ENCODE assay signal across 10 cellular contexts in the genomic region with DNA sequence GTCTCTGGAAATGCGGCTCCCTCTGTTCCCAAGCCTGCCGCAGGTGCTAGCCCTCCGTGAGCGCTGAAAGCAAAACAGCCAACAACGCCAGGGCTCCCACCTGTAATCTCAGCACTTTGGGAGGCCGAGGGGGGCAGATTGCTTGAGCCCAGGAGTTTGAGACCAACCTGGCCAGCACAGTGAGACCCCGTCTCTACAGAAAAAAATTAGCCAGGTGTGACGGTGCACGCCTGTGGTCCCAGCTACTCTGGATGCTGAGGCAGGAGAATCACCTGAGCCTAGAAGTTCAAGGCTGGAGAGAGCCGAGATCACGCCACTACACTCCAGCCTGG. TPM values are rescaled to one million over a fixed set of nuclear protein-coding genes. Genes with fewer than 3 reads are reported as not detected.
DNase-seq lines count a peak whose midpoint lies in the region; ATAC-seq, FAIRE-seq and TF ChIP-seq lines count a peak whose summit lies in the region.
"Had no signal": no experiment of that assay in that cellular context is flagged by ENCODE, and none has a peak within 500 bp of the region (broad histone marks: within the 10 kb centered on the region; RNA-seq: fewer than 3 reads in every experiment).

No MANE protein-coding gene starts in this region.

- ATAC-seq in psoas muscle, result peak in 1 of 4 donors; percentile 1

- DNase-seq in CD14-positive monocyte (ENCODE audit: low spot score) (no peak), OCI-LY7 (ENCODE audit: low spot score) (no peak), foreskin fibroblast (no peak), psoas muscle (no peak), urothelium cell line (ENCODE audit: low spot score) (no peak), NCI-H345 (lab: John Stamatoyannopoulos, UW) (no peak), AG08396 (ENCODE audit: low spot score) (no peak), NCI-H226 (no peak)
- DNase-seq: activated CD4-positive, alpha-beta T cell treated with anti-CD3 and anti-CD28 coated beads, Interleukin-2, amount 50 U/mL, for 1 hour had no signal

- TF ChIP-seq CTCF in CD14-positive monocyte (IDR thresholded peaks at IDR 0.05), result no peak
- TF ChIP-seq CTCF in OCI-LY7 (conservative IDR thresholded peaks at IDR 0.05; ENCODE audit: low read length), result no peak
- no peak for TF ChIP-seq CTCF in foreskin fibroblast (IDR thresholded peaks at IDR 0.05; ENCODE audit: low read depth, low read length)
- no peak for TF ChIP-seq CTCF in psoas muscle (IDR thresholded peaks at IDR 0.05)

- CTCF ChIA-PET in OCI-LY7 (lab: Charles Lee; ENCODE audit: unreplicated experiment), result interaction anchor here (0.6 to 1.6 kb wide), 2 partner anchors 8 to 54 kb away, joined by 3 to 6 read pairs; no protein-coding TSS in a partner anchor

- H3K27ac ChIP-seq in OCI-LY7 (ENCODE audit: low read depth, low read length, poor library complexity, severe bottlenecking) (peak overlapping the region; percentile 73), psoas muscle (peak overlapping the region; percentile 97)

- no peaks in the 10 kb centered on the region for H3K9me2 ChIP-seq in OCI-LY7 (ENCODE audit: insufficient read depth, low read length)

- no peak for FAIRE-seq in urothelium cell line (lab: Jason Lieb, UNC)
- FAIRE-seq: colon had no signal

- peak overlapping the region; percentile 95 to 98 (median 98) for H3K27ac Mint-ChIP-seq in CD14-positive monocyte

- H4K20me1 ChIP-seq in OCI-LY7 (ENCODE audit: insufficient read depth, low read length), result no peaks in the 10 kb centered on the region

- H3K4me3 Mint-ChIP-seq in CD14-positive monocyte, result peak overlapping the region; percentile 78 to 89

- no peaks in the 10 kb centered on the region for H3K79me2 ChIP-seq in OCI-LY7 (ENCODE audit: insufficient read depth, low read depth, low read length)

- H3K27me3 Mint-ChIP-seq in CD14-positive monocyte (ENCODE audit: low read depth in 3 of 3), result peaks cover 0 to 4% (median 1%) of the 10 kb centered on the region in 3 donors

- peaks cover 2 to 3% of the 10 kb centered on the region in 2 donors for H3K36me3 Mint-ChIP-seq in CD14-positive monocyte

- intact Hi-C loops in CD14-positive monocyte (cut with micrococcal nuclease) (no loop called here), OCI-LY7 (cut with micrococcal nuclease; ENCODE audit: unreplicated experiment) (no loop called here), psoas muscle (cut with DNase I) (loop anchor here in 1 of 2 donors (2.0 kb wide), 1 partner anchor 52 kb away; no protein-coding TSS in a partner anchor)

- WGBS in psoas muscle, 3 donors, result 8 to 22% (median 17%) methylated on average over 11 of the region's 11 CpGs

- H3K4me2 ChIP-seq in OCI-LY7 (ENCODE audit: low read length), result peak overlapping the region; percentile 86

- POLR2A ChIA-PET in OCI-LY7 (lab: Charles Lee), result interaction anchor here (0.6 to 3.2 kb wide), 6 partner anchors 8 to 55 kb away, joined by 4 to 38 read pairs (median 6); a partner anchor contains a TSS

- H3K4me3 ChIP-seq in OCI-LY7 (ENCODE audit: low read depth, low read length, poor library complexity, severe bottlenecking) (peak overlapping the region; percentile 48), foreskin fibroblast (ENCODE audit: low read depth in 1 of 2, low read length in 2 of 2) (peak overlapping the region; percentile 43 to 63), psoas muscle (peak overlapping the region; percentile 72)

- H3K9me3 Mint-ChIP-seq in CD14-positive monocyte, result no peaks in the 10 kb centered on the region

- no peaks in the 10 kb centered on the region for H3K9me3 ChIP-seq in OCI-LY7 (ENCODE audit: low read length)
- no peaks in the 10 kb centered on the region for H3K9me3 ChIP-seq in psoas muscle

- H3K36me3 ChIP-seq in OCI-LY7 (ENCODE audit: insufficient read depth, low read length) (no peaks in the 10 kb centered on the region), psoas muscle (ENCODE audit: insufficient read depth in 1 of 2, low read depth in 1 of 2) (no peaks in the 10 kb centered on the region)

- no TSS peak for BruUV-seq in OCI-LY7 (replicated peaks; lab: Mats Ljungman, UMichigan)

- H2AFZ ChIP-seq in OCI-LY7 (ENCODE audit: low read length), result peak overlapping the region; percentile 60

- H3K4me1 Mint-ChIP-seq in CD14-positive monocyte, result peaks cover 44% of the 10 kb centered on the region

- H3K27me3 ChIP-seq in psoas muscle (ENCODE audit: insufficient read depth in 3 of 3, low read length in 2 of 3), result no peaks in the 10 kb centered on the region

- H3K4me1 ChIP-seq in OCI-LY7 (ENCODE audit: insufficient read depth, low read length, poor library complexity, severe bottlenecking) (peaks cover 89% of the 10 kb centered on the region), psoas muscle (peaks cover 29% of the 10 kb centered on the region)

RNA-seq across cellular contexts. Expression of a gene that starts 41.3 kb away (rescaled TPM):
- 1,000 to 10,000 TPM; 1,072 to 1,127 TPM for polyA plus RNA-seq in CD14-positive monocyte
- 2,780 and 3,271 TPM in 2 replicates for total RNA-seq in OCI-LY7 (2014; rRNA removed; shearing (Covaris generic))
- total RNA-seq in OCI-LY7 (2022), result 3,053 and 3,088 TPM in 2 replicates
- 100 to 1,000 TPM; 124 to 263 (median 168) TPM for total RNA-seq in psoas muscle
- polyA plus RNA-seq in psoas muscle, result 100 to 1,000 TPM; 210 to 347 (median 274) TPM

Comparison
In these comparisons a context has a peak if more than half of its experiments do, and no peak if none do; other contexts are left out.
1. RNA of a gene that starts 41.3 kb away (total RNA-seq): 2,780 to 3,271 TPM in OCI-LY7; 124 to 263 TPM in psoas muscle; every median in the first group is over 10 times any median in the second.
2. Peak in every context shown above with its lines, with median percentiles within 50 percentile points of each other: H3K4me3 ChIP-seq.